ENCODE assay signal across 8 cellular contexts in the genomic region with DNA sequence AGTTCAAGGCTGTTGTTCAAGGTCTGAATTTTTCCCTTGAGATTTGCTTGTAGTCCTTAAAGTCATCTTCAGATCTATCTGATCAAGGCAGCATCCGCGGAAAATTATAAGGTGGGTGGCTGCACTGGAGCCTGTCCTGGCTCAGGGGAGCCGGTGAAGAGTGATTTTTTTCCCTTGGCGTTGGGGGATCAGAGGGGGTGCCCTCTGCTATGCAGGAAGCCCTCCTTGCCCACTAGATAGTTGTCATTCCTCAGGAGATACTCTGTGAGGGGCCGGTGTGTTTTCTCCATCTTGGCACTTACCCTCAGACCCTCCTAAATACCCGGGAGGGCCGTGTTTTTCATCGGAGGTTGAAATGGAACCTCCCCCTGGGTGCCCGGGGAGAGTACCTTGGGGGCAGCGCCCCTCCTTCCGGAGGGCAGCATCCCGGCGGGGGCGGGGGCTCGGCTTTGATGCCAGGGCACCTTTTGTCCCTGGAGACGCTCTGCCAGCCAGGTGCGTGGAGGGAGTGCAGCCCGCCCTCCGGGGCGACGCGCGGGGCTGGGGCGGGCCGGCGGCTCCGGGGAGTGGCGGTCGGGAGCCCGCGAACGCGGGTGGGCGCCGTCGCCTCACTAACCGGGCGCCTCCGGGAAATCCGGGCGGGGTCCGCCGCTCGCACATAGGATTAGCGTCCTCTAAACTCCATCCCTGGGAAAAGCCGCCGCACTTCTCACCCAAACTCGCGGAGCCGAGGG. TPM values are rescaled to one million over a fixed set of nuclear protein-coding genes. Genes with fewer than 3 reads are reported as not detected.
DNase-seq lines count a peak whose midpoint lies in the region; ATAC-seq and TF ChIP-seq lines count a peak whose summit lies in the region.
"Not testable (repeated sequence)": the region's sequence is repeated elsewhere in the genome, so short reads cannot be mapped to it uniquely, and the experiment has no call there.

No MANE protein-coding gene starts in this region.

- not testable (repeated sequence) for H3K9me2 ChIP-seq in SU-DHL-6 (replicated peaks; ENCODE audit: insufficient read depth, low read length)

- not testable (repeated sequence) for H3K27me3 ChIP-seq in SU-DHL-6 (ENCODE audit: low read length)

- H3K4me1 Mint-ChIP-seq in natural killer cell treated with Interleukin-12 subunit alpha and Interleukin-12 subunit beta and Interleukin-15 and Interleukin-18, amount 100 ng/mL, for 72 hours (ENCODE audit: low read depth in 2 of 2), result peaks cover 23 to 25% of the 10 kb centered on the region in 2 donors
- H3K4me1 Mint-ChIP-seq in stimulated activated naive B cell treated with anti-CD40 and anti-IgM and Interleukin-4, amounts not matched to agents 10 μg/mL and 1 μg/mL and 100 μg/mL, for 72 hours, result peaks cover 24 to 26% of the 10 kb centered on the region in 2 donors

- DNase-seq in COR-L47 (lab: John Stamatoyannopoulos, UW), result peak; percentile 37
- peak; percentile 51 for DNase-seq in activated naive CD4-positive, alpha-beta T cell treated with anti-CD3 and anti-CD28 coated beads, Interleukin-2, amount 50 U/mL, for 16 hours
- not testable (repeated sequence) for DNase-seq in foreskin fibroblast
- DNase-seq in natural killer cell treated with Interleukin-12 subunit alpha and Interleukin-12 subunit beta and Interleukin-15 and Interleukin-18, amount 100 ng/mL, for 72 hours (ENCODE audit: low spot score), result peak; percentile 68
- peak; percentile 29 for DNase-seq in stimulated activated naive B cell treated with anti-CD40 and anti-IgM and Interleukin-4, amounts not matched to agents 10 μg/mL and 1 μg/mL and 100 μg/mL, for 72 hours

- H3K9me3 ChIP-seq in SU-DHL-6 (ENCODE audit: insufficient read depth, low read length), result not testable (repeated sequence)

- H3K9ac ChIP-seq in SU-DHL-6 (ENCODE audit: low read length), result peak overlapping the region; percentile 77

- peak overlapping the region; percentile 87 for H3K4me3 Mint-ChIP-seq in natural killer cell treated with Interleukin-12 subunit alpha and Interleukin-12 subunit beta and Interleukin-15 and Interleukin-18, amount 100 ng/mL, for 72 hours
- peak overlapping the region; percentile 85 to 86 for H3K4me3 Mint-ChIP-seq in stimulated activated naive B cell treated with anti-CD40 and anti-IgM and Interleukin-4, amounts not matched to agents 10 μg/mL and 1 μg/mL and 100 μg/mL, for 72 hours

- H3K36me3 Mint-ChIP-seq in natural killer cell treated with Interleukin-12 subunit alpha and Interleukin-12 subunit beta and Interleukin-15 and Interleukin-18, amount 100 ng/mL, for 72 hours, result not testable (repeated sequence)
- peaks cover 6 to 13% of the 10 kb centered on the region in 2 donors for H3K36me3 Mint-ChIP-seq in stimulated activated naive B cell treated with anti-CD40 and anti-IgM and Interleukin-4, amounts not matched to agents 10 μg/mL and 1 μg/mL and 100 μg/mL, for 72 hours

- H3K27me3 Mint-ChIP-seq in natural killer cell treated with Interleukin-12 subunit alpha and Interleukin-12 subunit beta and Interleukin-15 and Interleukin-18, amount 100 ng/mL, for 72 hours; stimulated activated naive B cell treated with anti-CD40 and anti-IgM and Interleukin-4, amounts not matched to agents 10 μg/mL and 1 μg/mL and 100 μg/mL, for 72 hours: not testable (repeated sequence)

- H3K4me3 ChIP-seq in SU-DHL-6 (ENCODE audit: insufficient read depth, low read length, poor library complexity, severe bottlenecking), result peak overlapping the region; percentile 61
- H3K4me3 ChIP-seq in foreskin fibroblast (ENCODE audit: low read depth in 1 of 2, low read length in 2 of 2), result peak overlapping the region; percentile 49 to 62

- H3K4me2 ChIP-seq in SU-DHL-6 (ENCODE audit: low read depth, low read length, poor library complexity, severe bottlenecking), result peak overlapping the region; percentile 66

- H3K36me3 ChIP-seq in SU-DHL-6 (ENCODE audit: low read length), result not testable (repeated sequence)

- TF ChIP-seq CTCF in SU-DHL-6 (IDR thresholded peaks at IDR 0.05; ENCODE audit: insufficient read depth, low read length, poor library complexity, severe bottlenecking); foreskin fibroblast (IDR thresholded peaks at IDR 0.05; ENCODE audit: low read depth, low read length): not testable (repeated sequence)

- not testable (repeated sequence) for H3F3A ChIP-seq in SU-DHL-6 (ENCODE audit: insufficient read depth)

- peak overlapping the region; percentile 74 to 81 for H3K27ac Mint-ChIP-seq in natural killer cell treated with Interleukin-12 subunit alpha and Interleukin-12 subunit beta and Interleukin-15 and Interleukin-18, amount 100 ng/mL, for 72 hours
- peak overlapping the region; percentile 82 for H3K27ac Mint-ChIP-seq in stimulated activated naive B cell treated with anti-CD40 and anti-IgM and Interleukin-4, amounts not matched to agents 10 μg/mL and 1 μg/mL and 100 μg/mL, for 72 hours

- peak overlapping the region; percentile 73 for H3K27ac ChIP-seq in SU-DHL-6 (ENCODE audit: low read depth, low read length)

- H3K79me2 ChIP-seq in SU-DHL-6 (ENCODE audit: insufficient read depth, low read length), result peaks cover 26% of the 10 kb centered on the region

- H3K9me3 Mint-ChIP-seq in natural killer cell treated with Interleukin-12 subunit alpha and Interleukin-12 subunit beta and Interleukin-15 and Interleukin-18, amount 100 ng/mL, for 72 hours; stimulated activated naive B cell treated with anti-CD40 and anti-IgM and Interleukin-4, amounts not matched to agents 10 μg/mL and 1 μg/mL and 100 μg/mL, for 72 hours: not testable (repeated sequence)

- not testable (repeated sequence) for H4K20me1 ChIP-seq in SU-DHL-6 (ENCODE audit: low read depth, low read length)

- H2AFZ ChIP-seq in SU-DHL-6 (ENCODE audit: low read depth, low read length, severe bottlenecking), result peak overlapping the region; percentile 64

- peak; percentile 18 for ATAC-seq in GM21423 (IDR thresholded peaks at IDR 0.05; ENCODE audit: unreplicated experiment)
- peak; percentile 10 for ATAC-seq in HG03442 (IDR thresholded peaks at IDR 0.05; ENCODE audit: unreplicated experiment)
- peak; percentile 5 to 17 for ATAC-seq in natural killer cell treated with Interleukin-12 subunit alpha and Interleukin-12 subunit beta and Interleukin-15 and Interleukin-18, amount 100 ng/mL, for 72 hours
- ATAC-seq in stimulated activated naive B cell treated with anti-CD40 and anti-IgM and Interleukin-4, amounts not matched to agents 10 μg/mL and 1 μg/mL and 100 μg/mL, for 72 hours (replicated peaks), result peak; percentile 28 to 35

RNA-seq across cellular contexts. Expression of gene METTL2B, which starts 53.7 kb away (rescaled TPM):
- total RNA-seq in natural killer cell treated with Interleukin-12 subunit alpha and Interleukin-12 subunit beta and Interleukin-15 and Interleukin-18, amount 100 ng/mL, for 72 hours, result 10 to 100 TPM; 35.7 to 48.2 TPM
